ENCODE assay signal across 8 cellular contexts in the genomic region with DNA sequence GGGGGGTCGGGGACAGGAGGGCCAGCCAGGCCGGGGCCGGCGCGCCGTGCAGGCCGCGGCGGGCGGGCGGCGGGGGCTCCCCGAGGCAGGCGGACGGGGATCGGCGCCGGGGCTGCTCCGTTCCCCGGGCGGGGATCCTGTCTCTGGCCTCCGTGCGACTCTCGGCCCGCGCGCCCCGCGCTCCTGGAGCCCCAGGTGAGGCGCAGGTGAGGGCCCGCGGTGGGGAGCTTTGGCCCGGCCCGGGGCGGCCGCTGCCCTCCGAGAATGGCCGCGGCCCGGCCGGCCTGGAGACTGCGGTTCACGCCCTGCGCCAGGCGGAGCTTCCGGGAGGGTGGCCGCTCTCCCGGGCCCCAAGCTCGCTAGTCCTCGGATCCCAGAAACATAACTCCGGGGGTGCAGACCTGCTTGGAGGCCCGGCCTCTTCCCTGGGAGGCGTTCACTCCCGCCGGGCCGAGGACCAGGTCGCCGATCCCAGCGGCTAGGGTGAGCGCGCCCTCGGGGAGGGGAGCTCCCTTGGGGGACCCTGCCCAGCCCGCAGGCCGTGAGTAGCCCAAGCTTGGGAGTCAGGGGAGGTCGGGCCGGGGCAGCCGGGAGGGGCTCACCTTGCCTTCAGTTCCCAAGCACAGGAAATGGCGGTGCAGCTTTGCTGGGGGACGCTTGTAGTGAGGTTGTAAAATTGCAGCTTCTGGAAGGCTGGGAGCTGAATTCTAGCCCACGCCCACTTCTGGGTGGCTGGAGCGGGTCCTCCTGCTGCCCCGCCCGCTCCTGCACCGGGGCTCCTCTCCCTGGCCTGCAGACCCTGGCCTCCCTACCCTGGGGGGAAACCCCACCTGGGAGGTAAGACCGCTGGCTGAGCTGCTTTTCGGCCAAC. TPM values are rescaled to one million over a fixed set of nuclear protein-coding genes. Genes with fewer than 3 reads are reported as not detected.
A peak's percentile ranks its signal among the peaks of the same experiment; 100 is the strongest.
DNase-seq lines count a peak whose midpoint lies in the region; ATAC-seq and TF ChIP-seq lines count a peak whose summit lies in the region.

No MANE protein-coding gene starts in this region.

- ATAC-seq in GM18519 (IDR thresholded peaks at IDR 0.05; ENCODE audit: low FRiP score, unreplicated experiment) = no peak

- H3K9me3 ChIP-seq in A673 (ENCODE audit: low read depth, low read length, poor library complexity, severe bottlenecking) = no peaks in the 10 kb centered on the region

- H3K27ac ChIP-seq in A673 (ENCODE audit: low read depth, low read length, poor library complexity, severe bottlenecking) (peak overlapping the region; percentile 74), RWPE1 (peak overlapping the region; percentile 73)

- peak overlapping the region; percentile 95 for H3K4me3 ChIP-seq in A673 (ENCODE audit: low read depth, low read length, poor library complexity, severe bottlenecking)

- TF ChIP-seq POLR2A in erythroblast (IDR thresholded peaks at IDR 0.05; ENCODE audit: low read length) = no peak

- intact Hi-C loops in A673 (cut with micrococcal nuclease; ENCODE audit: unreplicated experiment) = no loop called here

- H3K36me3 ChIP-seq in A673 (ENCODE audit: insufficient read depth, low read length, poor library complexity, severe bottlenecking) = no peaks in the 10 kb centered on the region

- BruUV-seq in A673 (replicated peaks; lab: Mats Ljungman, UMichigan) = no TSS peak

- TF ChIP-seq CTCF in A673 (conservative IDR thresholded peaks at IDR 0.05; ENCODE audit: low read depth, low read length) (no peak), GM13976 (IDR thresholded peaks at IDR 0.05; ENCODE audit: borderline replicate concordance, control extremely low read depth, extremely low read depth, insufficient read depth, missing control alignments) (no peak), RWPE1 (conservative IDR thresholded peaks at IDR 0.05; ENCODE audit: low read depth) (no peak)

- in situ Hi-C loops in GM13976 (cut with MboI; ENCODE audit: low sequenced_read_pairs, unreplicated experiment) = no loop called here

- no peaks in the 10 kb centered on the region for H3K27me3 ChIP-seq in A673 (replicated peaks; ENCODE audit: insufficient read depth, low read depth, low read length, poor library complexity)

- POLR2A ChIA-PET in A673 (lab: Charles Lee; ENCODE audit: low non-redundant PET) = no interaction called here
- POLR2A ChIA-PET in RWPE1 (lab: Yijun Ruan, JAX; ENCODE audit: low non-redundant PET) = interaction anchor here (0.8 to 1.4 kb wide), 2 partner anchors 12 to 17 kb away, joined by 3 read pairs; no protein-coding TSS in a partner anchor

- peak; percentile 66 for DNase-seq in A673 (ENCODE audit: low spot score)
- DNase-seq in GM13976 (ENCODE audit: low spot score) = peak; percentile 62
- DNase-seq in RWPE1 (ENCODE audit: low spot score) = peak; percentile 52
- peak; percentile 26 to 31 for DNase-seq in erythroblast (lab: John Stamatoyannopoulos, UW)
- peak; percentile 46 for DNase-seq in myocyte (ENCODE audit: low read depth)
- DNase-seq in GF-D8 (lab: John Stamatoyannopoulos, UW) = no peak
- no peak for DNase-seq in NCI-H1930 (lab: John Stamatoyannopoulos, UW)

- CTCF ChIA-PET in A673 (lab: Charles Lee) (interaction anchor here (0.6 kb wide), 1 partner anchor 14 kb away, joined by 5 read pairs; no protein-coding TSS in a partner anchor), RWPE1 (lab: Yijun Ruan, JAX) (interaction anchor here (0.6 to 1.6 kb wide), 8 partner anchors 19 to 394 kb away, joined by 3 to 9 read pairs (median 5); a partner anchor contains a TSS)

- peaks cover 4% of the 10 kb centered on the region for H3K4me1 ChIP-seq in A673 (ENCODE audit: insufficient read depth, low read length, poor library complexity, severe bottlenecking)

RNA-seq across cellular contexts. Expression of a gene that starts 0.7 kb away (rescaled TPM):
- 7.4 and 9.6 TPM in 2 replicates for total RNA-seq in A673 (2021)
- total RNA-seq in myocyte = 14.3 and 15.2 TPM in 2 replicates
- 8.9 TPM for polyA plus RNA-seq in myocyte (2012)

RNA-seq across cellular contexts. Expression of a gene that starts 20.2 kb away (rescaled TPM):
- total RNA-seq in A673 (2021) = 83.2 and 88.8 TPM in 2 replicates
- 28.1 and 39.2 TPM in 2 replicates for total RNA-seq in myocyte
- polyA plus RNA-seq in myocyte (2012) = 36.6 TPM

RNA-seq across cellular contexts. Expression of a gene that starts 40.9 kb away (rescaled TPM):
- total RNA-seq in A673 (2021) (not detected in 2 replicates), myocyte (not detected in 2 replicates)
- polyA plus RNA-seq in myocyte (2012) = not detected

Comparison
In these comparisons a context has a peak if more than half of its experiments do, and no peak if none do; other contexts are left out.
1. DNase-seq: peak in A673 (single experiment), GM13976 (single experiment), RWPE1 (single experiment), erythroblast (2 of 2) and myocyte (single experiment); none in GF-D8 (single experiment) and NCI-H1930 (0 of 2).